Comparison of ENCODE assay signal across 1 cellular context in the genomic region with DNA sequence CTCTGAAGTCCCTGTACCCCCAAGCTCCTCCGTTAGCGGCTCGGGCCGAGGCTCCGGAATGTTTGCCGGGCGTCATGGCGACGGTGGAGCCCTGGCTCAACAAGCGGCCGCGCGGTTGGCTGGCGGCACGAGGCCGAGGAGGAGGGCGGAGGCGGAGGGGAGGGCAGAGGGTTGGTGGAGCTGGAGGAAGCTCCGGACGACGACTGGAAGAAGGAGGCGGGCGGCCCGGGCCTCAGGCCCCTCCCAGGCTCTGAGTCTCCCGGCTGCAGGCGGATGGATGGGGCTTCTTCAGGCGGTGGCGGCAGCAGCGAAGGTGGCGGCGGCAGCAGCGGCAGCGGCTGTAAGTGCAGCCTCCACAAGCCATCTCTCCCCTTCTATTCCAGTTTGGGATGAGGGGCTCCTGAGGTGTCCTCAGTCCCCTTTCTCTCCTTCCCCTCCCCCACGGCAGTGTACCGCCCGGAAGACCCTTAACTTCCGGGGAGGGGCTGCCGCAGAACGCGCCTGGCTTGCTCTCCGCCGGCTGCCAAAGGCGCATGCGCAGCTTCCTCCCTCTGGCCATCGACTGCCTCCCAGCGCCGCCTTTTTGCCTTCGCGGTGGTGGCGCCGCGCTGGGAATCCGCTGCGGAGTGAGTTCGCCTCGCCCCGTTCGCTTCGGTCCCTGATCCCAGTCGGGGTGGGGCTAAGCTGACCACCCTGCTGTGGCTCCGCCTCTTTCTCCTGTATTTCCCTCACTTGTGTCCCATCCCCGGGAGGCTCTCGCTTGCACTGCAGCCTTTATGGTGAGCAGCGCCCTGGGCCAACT.
TF ChIP-seq lines count a peak whose summit lies in the region.

TSS of gene DNAI4 (minus strand) at position 101 of the 802 bp plus-strand sequence. CDS start at position 76, 25 bp downstream.
TSS of gene MIER1 (plus strand) at position 235 of the 802 bp plus-strand sequence. CDS start at position 274, 39 bp downstream.

TF ChIP-seq in GM12878, 131 proteins besides CTCF, POLR2A, EP300 and RAD21 (continued from another document and continues in another):
- no peak for TF ChIP-seq ZNF687 (IDR thresholded peaks at IDR 0.05)
- no peak for TF ChIP-seq RFX5 (IDR thresholded peaks at IDR 0.05; ENCODE audit: low read depth, low read length)
- 0 out of 2 replicates have a peak, but pooled peaks have one; percentile 13 for TF ChIP-seq ESRRA (IDR thresholded peaks at IDR 0.05; ENCODE audit: low read length)
- peak; percentile 97 for TF ChIP-seq NKRF (conservative IDR thresholded peaks at IDR 0.05)
- TF ChIP-seq TBL1XR1 (IDR thresholded peaks at IDR 0.05; ENCODE audit: low read depth, low read length): no peak; the same call in 1 of the 2 replicates
- TF ChIP-seq NR2C2 (IDR thresholded peaks at IDR 0.05; ENCODE audit: borderline replicate concordance, control insufficient read depth, insufficient read length, low read depth): no peak
- no peak for TF ChIP-seq CHD4 (IDR thresholded peaks at IDR 0.05)
- TF ChIP-seq GABPA (IDR thresholded peaks at IDR 0.05; ENCODE audit: low read depth): peak; percentile 85
- TF ChIP-seq SKIL (IDR thresholded peaks at IDR 0.05; ENCODE audit: low read depth, poor library complexity, severe bottlenecking): peak; percentile 15
- no peak for TF ChIP-seq MEF2A (IDR thresholded peaks at IDR 0.05; ENCODE audit: insufficient read depth, low read depth, low read length)
- TF ChIP-seq EGR1 (IDR thresholded peaks at IDR 0.05; ENCODE audit: borderline replicate concordance in 1 of 2, low read depth in 2 of 2, low read length in 2 of 2): peak in 1 of 2 experiments; percentile 71; a peak in 2 of 3 replicates
- TF ChIP-seq IRF4 (IDR thresholded peaks at IDR 0.05; ENCODE audit: low read depth, low read length): no peak
- TF ChIP-seq NBN (IDR thresholded peaks at IDR 0.05): peak; percentile 87
- peak; percentile 29; the same call in 1 of the 2 replicates for TF ChIP-seq CREM (IDR thresholded peaks at IDR 0.05; ENCODE audit: low read depth)
- no peak for TF ChIP-seq SIX5 (IDR thresholded peaks at IDR 0.05; ENCODE audit: low read depth, low read length, severe bottlenecking)
- no peak for TF ChIP-seq PKNOX1 (IDR thresholded peaks at IDR 0.05)
- TF ChIP-seq ETV6 (conservative IDR thresholded peaks at IDR 0.05 in 1 of 2, IDR thresholded peaks at IDR 0.05 in 1 of 2; ENCODE audit: borderline replicate concordance in 1 of 2, low read depth in 1 of 2): no peak
- TF ChIP-seq SUPT20H (IDR thresholded peaks at IDR 0.05; ENCODE audit: borderline replicate concordance, control insufficient read depth, low read depth, low read length): no peak
- TF ChIP-seq HDGF (IDR thresholded peaks at IDR 0.05): peak; percentile 90; the same call in 1 of the 2 replicates
- TF ChIP-seq ZNF274 (IDR thresholded peaks at IDR 0.05; ENCODE audit: insufficient read depth, insufficient read length): no peak
- TF ChIP-seq NR2F1 (conservative IDR thresholded peaks at IDR 0.05): peak; percentile 67
- no peak for TF ChIP-seq RCOR1 (conservative IDR thresholded peaks at IDR 0.05; ENCODE audit: low read depth, low read length)
- peak; percentile 93 for TF ChIP-seq CHD2 (IDR thresholded peaks at IDR 0.05; ENCODE audit: borderline replicate concordance, low read depth, low read length)
- no peak for TF ChIP-seq MTA3 (IDR thresholded peaks at IDR 0.05; ENCODE audit: borderline replicate concordance, low read length)
- no peak for TF ChIP-seq SUZ12 (IDR thresholded peaks at IDR 0.05; ENCODE audit: unreplicated experiment)
- TF ChIP-seq SIN3A (IDR thresholded peaks at IDR 0.05; ENCODE audit: low read depth, low read length): peak; percentile 91; the same call in 1 of the 2 replicates
- peak; percentile 61 for TF ChIP-seq CREB1 (IDR thresholded peaks at IDR 0.05; ENCODE audit: low read depth)
- peak; percentile 33 for TF ChIP-seq RELA (IDR thresholded peaks at IDR 0.05; ENCODE audit: borderline replicate concordance, partially characterized antibody)
- TF ChIP-seq, protein P1, sequence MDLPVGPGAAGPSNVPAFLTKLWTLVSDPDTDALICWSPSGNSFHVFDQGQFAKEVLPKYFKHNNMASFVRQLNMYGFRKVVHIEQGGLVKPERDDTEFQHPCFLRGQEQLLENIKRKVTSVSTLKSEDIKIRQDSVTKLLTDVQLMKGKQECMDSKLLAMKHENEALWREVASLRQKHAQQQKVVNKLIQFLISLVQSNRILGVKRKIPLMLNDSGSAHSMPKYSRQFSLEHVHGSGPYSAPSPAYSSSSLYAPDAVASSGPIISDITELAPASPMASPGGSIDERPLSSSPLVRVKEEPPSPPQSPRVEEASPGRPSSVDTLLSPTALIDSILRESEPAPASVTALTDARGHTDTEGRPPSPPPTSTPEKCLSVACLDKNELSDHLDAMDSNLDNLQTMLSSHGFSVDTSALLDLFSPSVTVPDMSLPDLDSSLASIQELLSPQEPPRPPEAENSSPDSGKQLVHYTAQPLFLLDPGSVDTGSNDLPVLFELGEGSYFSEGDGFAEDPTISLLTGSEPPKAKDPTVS (IDR thresholded peaks at IDR 0.05; ENCODE audit: low read depth, low read length): no peak
- peak; percentile 29; the same call in 1 of the 2 replicates for TF ChIP-seq HCFC1 (IDR thresholded peaks at IDR 0.05; ENCODE audit: low read length)
- no peak for TF ChIP-seq CEBPZ (IDR thresholded peaks at IDR 0.05; ENCODE audit: low read depth, low read length)
- TF ChIP-seq, protein P2, sequence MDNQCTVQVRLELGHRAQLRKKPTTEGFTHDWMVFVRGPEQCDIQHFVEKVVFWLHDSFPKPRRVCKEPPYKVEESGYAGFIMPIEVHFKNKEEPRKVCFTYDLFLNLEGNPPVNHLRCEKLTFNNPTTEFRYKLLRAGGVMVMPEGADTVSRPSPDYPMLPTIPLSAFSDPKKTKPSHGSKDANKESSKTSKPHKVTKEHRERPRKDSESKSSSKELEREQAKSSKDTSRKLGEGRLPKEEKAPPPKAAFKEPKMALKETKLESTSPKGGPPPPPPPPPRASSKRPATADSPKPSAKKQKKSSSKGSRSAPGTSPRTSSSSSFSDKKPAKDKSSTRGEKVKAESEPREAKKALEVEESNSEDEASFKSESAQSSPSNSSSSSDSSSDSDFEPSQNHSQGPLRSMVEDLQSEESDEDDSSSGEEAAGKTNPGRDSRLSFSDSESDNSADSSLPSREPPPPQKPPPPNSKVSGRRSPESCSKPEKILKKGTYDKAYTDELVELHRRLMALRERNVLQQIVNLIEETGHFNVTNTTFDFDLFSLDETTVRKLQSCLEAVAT (IDR thresholded peaks at IDR 0.05): peak; percentile 74
- TF ChIP-seq, protein P3, sequence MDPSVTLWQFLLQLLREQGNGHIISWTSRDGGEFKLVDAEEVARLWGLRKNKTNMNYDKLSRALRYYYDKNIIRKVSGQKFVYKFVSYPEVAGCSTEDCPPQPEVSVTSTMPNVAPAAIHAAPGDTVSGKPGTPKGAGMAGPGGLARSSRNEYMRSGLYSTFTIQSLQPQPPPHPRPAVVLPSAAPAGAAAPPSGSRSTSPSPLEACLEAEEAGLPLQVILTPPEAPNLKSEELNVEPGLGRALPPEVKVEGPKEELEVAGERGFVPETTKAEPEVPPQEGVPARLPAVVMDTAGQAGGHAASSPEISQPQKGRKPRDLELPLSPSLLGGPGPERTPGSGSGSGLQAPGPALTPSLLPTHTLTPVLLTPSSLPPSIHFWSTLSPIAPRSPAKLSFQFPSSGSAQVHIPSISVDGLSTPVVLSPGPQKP (IDR thresholded peaks at IDR 0.05; ENCODE audit: low read depth, low read length): peak; percentile 80; the same call in 1 of the 2 replicates
- 0 out of 2 replicates have a peak, but pooled peaks have one; percentile 16 for TF ChIP-seq STAT3 (IDR thresholded peaks at IDR 0.05; ENCODE audit: low read depth, low read length)
- TF ChIP-seq, protein P4, sequence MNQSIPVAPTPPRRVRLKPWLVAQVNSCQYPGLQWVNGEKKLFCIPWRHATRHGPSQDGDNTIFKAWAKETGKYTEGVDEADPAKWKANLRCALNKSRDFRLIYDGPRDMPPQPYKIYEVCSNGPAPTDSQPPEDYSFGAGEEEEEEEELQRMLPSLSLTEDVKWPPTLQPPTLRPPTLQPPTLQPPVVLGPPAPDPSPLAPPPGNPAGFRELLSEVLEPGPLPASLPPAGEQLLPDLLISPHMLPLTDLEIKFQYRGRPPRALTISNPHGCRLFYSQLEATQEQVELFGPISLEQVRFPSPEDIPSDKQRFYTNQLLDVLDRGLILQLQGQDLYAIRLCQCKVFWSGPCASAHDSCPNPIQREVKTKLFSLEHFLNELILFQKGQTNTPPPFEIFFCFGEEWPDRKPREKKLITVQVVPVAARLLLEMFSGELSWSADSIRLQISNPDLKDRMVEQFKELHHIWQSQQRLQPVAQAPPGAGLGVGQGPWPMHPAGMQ (IDR thresholded peaks at IDR 0.05; ENCODE audit: borderline replicate concordance): no peak
